In genomic region chr3:71541313-71541712, GRCh38 we compare ENCODE assay signal across 2 cellular contexts.
TF ChIP-seq lines count a peak whose summit lies in the region.

No MANE protein-coding gene starts in this region.

TF ChIP-seq in K562, 482 proteins besides CTCF, POLR2A, EP300 and RAD21 (continued from another document and continues in another):
- no peak for TF ChIP-seq FOXP4 (CRISPR knock-in tag; IDR thresholded peaks at IDR 0.05; ENCODE audit: borderline replicate concordance)
- no peak for TF ChIP-seq CREB5 (CRISPR knock-in tag; IDR thresholded peaks at IDR 0.05)
- no peak for TF ChIP-seq NFXL1 (CRISPR knock-in tag; IDR thresholded peaks at IDR 0.05)
- TF ChIP-seq DPF2 (IDR thresholded peaks at IDR 0.05), result peak; percentile 56; the same call in 1 of the 2 replicates
- 0 out of 2 replicates have a peak, but pooled peaks have one; percentile 21 for TF ChIP-seq GATA2 (CRISPR knock-in tag; IDR thresholded peaks at IDR 0.05)
- TF ChIP-seq KDM1A (IDR thresholded peaks at IDR 0.05), result peak; percentile 22; a peak in 1 of 4 replicates
- TF ChIP-seq SMARCE1 (IDR thresholded peaks at IDR 0.05), result peak; percentile 42; the same call in 1 of the 2 replicates
- TF ChIP-seq ZNF639 (CRISPR knock-in tag; conservative IDR thresholded peaks at IDR 0.05 in 1 of 2, IDR thresholded peaks at IDR 0.05 in 1 of 2), result no peak
- peak; percentile 39; the same call in 1 of the 2 replicates for TF ChIP-seq SOX6 (IDR thresholded peaks at IDR 0.05)
- TF ChIP-seq TEAD4 (IDR thresholded peaks at IDR 0.05; ENCODE audit: low read length), result peak; percentile 67
- no peak for TF ChIP-seq TEAD4 (CRISPR knock-in tag; IDR thresholded peaks at IDR 0.05; ENCODE audit: borderline replicate concordance)
- no peak for TF ChIP-seq NONO (IDR thresholded peaks at IDR 0.05; ENCODE audit: low read depth in 2 of 2, low read length in 1 of 2)
- TF ChIP-seq FIP1L1 (IDR thresholded peaks at IDR 0.05; ENCODE audit: low read depth, low read length, poor library complexity, severe bottlenecking), result no peak
- TF ChIP-seq CBFA2T3 (IDR thresholded peaks at IDR 0.05), result peak; percentile 69
- TF ChIP-seq ZNF324 (CRISPR knock-in tag; IDR thresholded peaks at IDR 0.05), result no peak
- TF ChIP-seq CBFA2T2 (conservative IDR thresholded peaks at IDR 0.05), result peak; percentile 13; the same call in 1 of the 2 replicates
- no peak for TF ChIP-seq TCF7L2 (IDR thresholded peaks at IDR 0.05; ENCODE audit: low read depth, low read length)
- no peak for TF ChIP-seq VEZF1 (CRISPR knock-in tag; IDR thresholded peaks at IDR 0.05)
- peak; percentile 65 for TF ChIP-seq MEIS2 (IDR thresholded peaks at IDR 0.05; ENCODE audit: partially characterized antibody)
- TF ChIP-seq ZC3H11A (IDR thresholded peaks at IDR 0.05; ENCODE audit: low read depth, low read length), result no peak
- TF ChIP-seq MECOM (CRISPR knock-in tag; IDR thresholded peaks at IDR 0.05), result no peak
- TF ChIP-seq SRSF3 (IDR thresholded peaks at IDR 0.05; ENCODE audit: insufficient read depth, low read length), result no peak
- TF ChIP-seq GABPA (tag; conservative IDR thresholded peaks at IDR 0.05; ENCODE audit: low read depth), result no peak
- no peak for TF ChIP-seq PBX2 (CRISPR knock-in tag; IDR thresholded peaks at IDR 0.05; ENCODE audit: low read depth)
- TF ChIP-seq PBX2 (tag; conservative IDR thresholded peaks at IDR 0.05; ENCODE audit: low read depth), result peak; percentile 36; the same call in 1 of the 2 replicates

TF ChIP-seq in HEK293T, 16 proteins besides CTCF, POLR2A, EP300 and RAD21 (continued from another document):
- TF ChIP-seq BHLHE40 (IDR thresholded peaks at IDR 0.05; ENCODE audit: borderline replicate concordance) (no peak), NFRKB (IDR thresholded peaks at IDR 0.05) (no peak), SUZ12 (IDR thresholded peaks at IDR 0.05) (no peak), FOXA1 (IDR thresholded peaks at IDR 0.05) (no peak), FOXM1 (IDR thresholded peaks at IDR 0.05; ENCODE audit: borderline replicate concordance) (no peak), LEF1 (IDR thresholded peaks at IDR 0.05; ENCODE audit: borderline replicate concordance) (no peak), CTBP1 (IDR thresholded peaks at IDR 0.05; ENCODE audit: borderline replicate concordance) (no peak), SP1 (IDR thresholded peaks at IDR 0.05) (no peak)
